In genomic region chr14:61304678-61305077, GRCh38 we compare ENCODE assay signal across 11 cellular contexts. TPM values are rescaled to one million over a fixed set of nuclear protein-coding genes. Genes with fewer than 3 reads are reported as not detected.
"Had no signal": no experiment of that assay in that cellular context is flagged by ENCODE, and none has a peak within 500 bp of the region (broad histone marks: within the 10 kb centered on the region; RNA-seq: fewer than 3 reads in every experiment).

No MANE protein-coding gene starts in this region.

- ATAC-seq: GM23338, HCT116 had no signal

- H3K4me3 Mint-ChIP-seq: GM23338, H9, HFFc6 had no signal

- H3K27ac Mint-ChIP-seq: GM23338, H9, HFFc6 had no signal

- DNase-seq: GM23248, GOT3, H7, H9, HCEC 1CT, HFFc6 had no signal

- FAIRE-seq: H1, H54 had no signal

RNA-seq across cellular contexts. Expression of gene TMEM30B, which starts 23.5 kb away (rescaled TPM):
- total RNA-seq: H4, HFFc6 had no signal
